In genomic region chr4:165192500-165192898, GRCh38 we compare ENCODE assay signal across 20 cellular contexts.
"Had no signal": no experiment of that assay in that cellular context is flagged by ENCODE, and none has a peak within 500 bp of the region (broad histone marks: within the 10 kb centered on the region; RNA-seq: fewer than 3 reads in every experiment).

No MANE protein-coding gene starts in this region.

- H3K27me3 ChIP-seq: adrenal gland, colonic mucosa, esophagus squamous epithelium, gastrocnemius medialis, neutrophil, ovary, SJSA1, tibial artery had no signal

- H3K4me1 Mint-ChIP-seq: central memory CD8-positive, alpha-beta T cell; memory B cell; nephron had no signal

- H3K27ac Mint-ChIP-seq: memory B cell, nephron had no signal

- H3K36me3 ChIP-seq: adrenal gland, colonic mucosa, esophagus squamous epithelium, gastrocnemius medialis, neutrophil, ovary, SJSA1, tibial artery had no signal

- H3K4me3 Mint-ChIP-seq: central memory CD8-positive, alpha-beta T cell; memory B cell; nephron had no signal

- DNase-seq: activated CD4-positive, alpha-beta T cell treated with anti-CD3 and anti-CD28 coated beads, Interleukin-2, amount 50 U/mL, for 4 hours; activated gamma-delta T cell treated with Interleukin-2 at 50 U/mL for 16 hours; adrenal gland; colonic mucosa; esophagus squamous epithelium; gastrocnemius medialis; kidney glomerular epithelial cell; left ventricle myocardium superior; ovary; psoas muscle; right cardiac atrium; stimulated activated CD4-positive, alpha-beta T cell treated with anti-CD3 and anti-CD28 coated beads, Interleukin-4, amount 100 ng/mL, for 24 hours; stimulated activated naive CD4-positive, alpha-beta T cell treated with Interleukin-2 at 50 U/mL for 16 hours; substantia nigra; tibial artery had no signal

- ATAC-seq: gastrocnemius medialis, left ventricle myocardium superior, psoas muscle, right cardiac atrium had no signal

- H3K27ac ChIP-seq: adrenal gland, colonic mucosa, esophagus squamous epithelium, gastrocnemius medialis, neutrophil, ovary, psoas muscle, SJSA1, tibial artery had no signal

- H3K27me3 Mint-ChIP-seq: central memory CD8-positive, alpha-beta T cell had no signal

- H3K9me3 Mint-ChIP-seq: central memory CD8-positive, alpha-beta T cell; nephron had no signal

- H3K9me3 ChIP-seq: adrenal gland, colonic mucosa, esophagus squamous epithelium, gastrocnemius medialis, neutrophil, ovary, psoas muscle, SJSA1, tibial artery had no signal

- H3K4me1 ChIP-seq: colonic mucosa, esophagus squamous epithelium, gastrocnemius medialis, psoas muscle, SJSA1, tibial artery had no signal

- H3K36me3 Mint-ChIP-seq: memory B cell had no signal

- H3K4me3 ChIP-seq: adrenal gland, colonic mucosa, esophagus squamous epithelium, gastrocnemius medialis, ovary, psoas muscle, SJSA1, tibial artery had no signal
